15 cellular contexts compared by ENCODE assay signal in genomic region chr15:22944651-22945050, GRCh38. TPM values are rescaled to one million over a fixed set of nuclear protein-coding genes. Genes with fewer than 3 reads are reported as not detected.
DNase-seq lines count a peak whose midpoint lies in the region; ATAC-seq and TF ChIP-seq lines count a peak whose summit lies in the region.
"Had no signal": no experiment of that assay in that cellular context is flagged by ENCODE, and none has a peak within 500 bp of the region (broad histone marks: within the 10 kb centered on the region; RNA-seq: fewer than 3 reads in every experiment).

No MANE protein-coding gene starts in this region.

- DNase-seq in LoVo (ENCODE audit: low spot score) (peak; percentile 16), NCI-H2196 treated with DMSO at 0.1 percent for 48 hours (lab: John Stamatoyannopoulos, UW; ENCODE audit: unreplicated experiment) (peak; percentile 12), colonic mucosa (peak; percentile 86), spleen (peak; percentile 23), NCI-H1436 (lab: John Stamatoyannopoulos, UW) (no peak), nucleus accumbens (lab: John Stamatoyannopoulos, UW) (no peak)
- DNase-seq: activated B cell treated with CpG ODN at 0.5 μM for 24 hours; activated naive CD4-positive, alpha-beta T cell treated with anti-CD3 and anti-CD28 coated beads, Interleukin-2, amount 10 ng/mL, durations not matched to agents 7 days and 5 days; C1 segment of cervical spinal cord; NCI-H1694; nephron progenitor cell; right lobe of liver; SW 1271 had no signal

- H3K4me3 ChIP-seq in colonic mucosa = no peak overlapping the region
- H3K4me3 ChIP-seq in spleen = no peak overlapping the region
- H3K4me3 ChIP-seq: right lobe of liver had no signal

- H3K27ac ChIP-seq in colonic mucosa (no peak overlapping the region), spleen (no peak overlapping the region)
- H3K27ac ChIP-seq: right lobe of liver had no signal

- TF ChIP-seq POLR2A in spleen (IDR thresholded peaks at IDR 0.05) = no peak

- H3K4me1 ChIP-seq in colonic mucosa (no peaks in the 10 kb centered on the region), spleen (peaks cover 7 to 24% (median 18%) of the 10 kb centered on the region in 6 donors)
- H3K4me1 ChIP-seq: right lobe of liver had no signal

- H3K9ac ChIP-seq in colonic mucosa (ENCODE audit: low read depth in 2 of 2, low read length in 2 of 2) = no peak overlapping the region

- intact Hi-C loops in colonic mucosa (cut with DNase I) (loop anchor here (5.0 kb wide), 1 partner anchor 33 kb away; no protein-coding TSS in a partner anchor), spleen (cut with DNase I; ENCODE audit: low total_unique reads) (no loop called here)

- H3K36me3 ChIP-seq in colonic mucosa = peaks cover 14% of the 10 kb centered on the region
- H3K36me3 ChIP-seq in spleen = peaks cover 0 to 68% (median 20%) of the 10 kb centered on the region in 6 donors

- no peaks in the 10 kb centered on the region for H3K9me3 ChIP-seq in colonic mucosa
- H3K9me3 ChIP-seq in spleen = no peaks in the 10 kb centered on the region
- H3K9me3 ChIP-seq: right lobe of liver had no signal

- WGBS in spleen, 5 donors = 73 to 90% (median 87%) methylated on average over 8 of the region's 8 CpGs

- TF ChIP-seq CTCF in colonic mucosa (IDR thresholded peaks at IDR 0.05) (no peak), spleen (IDR thresholded peaks at IDR 0.05 in 8 of 11, conservative IDR thresholded peaks at IDR 0.05 in 3 of 11) (no peak)

- H3K27me3 ChIP-seq in colonic mucosa = no peaks in the 10 kb centered on the region
- no peaks in the 10 kb centered on the region for H3K27me3 ChIP-seq in spleen (replicated peaks in 1 of 7)
- H3K27me3 ChIP-seq: right lobe of liver had no signal

- ATAC-seq in HG02973 (IDR thresholded peaks at IDR 0.05; ENCODE audit: unreplicated experiment) = no peak
- ATAC-seq: stimulated activated memory B cell treated with anti-CD40 and anti-IgM and Interleukin-4, amounts not matched to agents 10 μg/mL and 1 μg/mL and 100 μg/mL, for 72 hours had no signal

RNA-seq across cellular contexts. Expression of gene CYFIP1, which starts 35.5 kb away (rescaled TPM):
- total RNA-seq in colonic mucosa (100 to 1,000 TPM; 119 to 165 TPM), spleen (100 to 1,000 TPM in 3 of 7 donors, 10 to 100 TPM in 4; 75.2 to 139 (median 90.6) TPM)
- 10 to 100 TPM; 11.5 to 30.3 (median 14.2) TPM for polyA plus RNA-seq in spleen

Comparison
In these comparisons a context has a peak if more than half of its experiments do, and no peak if none do; other contexts are left out.
1. DNase-seq: peak in LoVo (single experiment), NCI-H2196 treated with DMSO at 0.1 percent for 48 hours (single experiment), colonic mucosa (single experiment) and spleen (single experiment); none in NCI-H1436 (single experiment) and nucleus accumbens (0 of 56).